In the genomic region with DNA sequence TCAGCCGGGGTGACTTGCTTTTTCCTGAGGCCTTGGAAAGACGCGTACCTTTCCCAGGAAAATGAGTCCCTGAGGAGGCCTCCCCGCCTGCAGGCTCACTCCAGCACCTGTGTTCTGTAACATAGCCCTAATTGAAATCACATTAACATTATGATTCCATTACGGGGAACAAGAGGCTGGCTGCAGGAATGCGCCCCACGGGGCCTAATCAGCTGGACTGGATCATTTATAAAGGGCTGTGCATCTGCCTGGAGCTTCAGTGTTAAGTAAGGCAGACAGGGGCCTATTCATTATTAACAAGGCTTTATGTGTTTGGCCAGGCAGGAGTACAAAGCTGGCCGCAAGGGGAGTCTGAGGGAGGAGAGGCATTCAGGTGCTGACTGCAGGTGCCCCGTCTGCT, we compare ENCODE assay signal across 20 cellular contexts.
"Had no signal": no experiment of that assay in that cellular context is flagged by ENCODE, and none has a peak within 500 bp of the region (broad histone marks: within the 10 kb centered on the region; RNA-seq: fewer than 3 reads in every experiment).

No MANE protein-coding gene starts in this region.

- H3K4me3 Mint-ChIP-seq: activated T-cell treated with anti-CD3 and anti-CD28 coated beads, Interleukin-2, amount 50 U/mL, for 72 hours; endodermal cell; mesothelial cell of epicardium; nephron had no signal

- H3K27ac Mint-ChIP-seq: activated T-cell treated with anti-CD3 and anti-CD28 coated beads, Interleukin-2, amount 50 U/mL, for 72 hours; endodermal cell; mesothelial cell of epicardium had no signal

- DNase-seq: activated CD4-positive, alpha-beta T cell treated with anti-CD3 and anti-CD28 coated beads for 1 hour; activated CD4-positive, alpha-beta T cell treated with anti-CD3 and anti-CD28 coated beads, Interleukin-2, amount 50 U/mL, for 4 hours; activated effector memory CD4-positive, alpha-beta T cell treated with anti-CD3 and anti-CD28 coated beads, Interleukin-2, amount 50 U/mL, for 16 hours; activated naive CD4-positive, alpha-beta T cell treated with anti-CD3 and anti-CD28 coated beads, Interleukin-2, amount 50 U/mL, for 16 hours; activated T-cell treated with anti-CD3 and anti-CD28 coated beads, Interleukin-2, amount 50 U/mL, for 72 hours; aorta; brain microvascular endothelial cell; central memory CD4-positive, alpha-beta T cell; dorsolateral prefrontal cortex; endodermal cell; foreskin fibroblast; hippocampal formation; left colon; occipital lobe; stimulated activated naive CD8-positive, alpha-beta T cell treated with anti-CD3 and anti-CD28 coated beads, Interleukin-15, Interleukin-2, amounts not matched to agents 100 U/mL and 50 U/mL, for 24 hours; substantia nigra; tibial artery; uterus had no signal

- H3K9me3 Mint-ChIP-seq: endodermal cell, nephron had no signal

- H3K4me1 Mint-ChIP-seq: endodermal cell, mesothelial cell of epicardium had no signal

- H3K36me3 Mint-ChIP-seq: mesothelial cell of epicardium had no signal
